1 cellular context compared by ENCODE assay signal in the genomic region with DNA sequence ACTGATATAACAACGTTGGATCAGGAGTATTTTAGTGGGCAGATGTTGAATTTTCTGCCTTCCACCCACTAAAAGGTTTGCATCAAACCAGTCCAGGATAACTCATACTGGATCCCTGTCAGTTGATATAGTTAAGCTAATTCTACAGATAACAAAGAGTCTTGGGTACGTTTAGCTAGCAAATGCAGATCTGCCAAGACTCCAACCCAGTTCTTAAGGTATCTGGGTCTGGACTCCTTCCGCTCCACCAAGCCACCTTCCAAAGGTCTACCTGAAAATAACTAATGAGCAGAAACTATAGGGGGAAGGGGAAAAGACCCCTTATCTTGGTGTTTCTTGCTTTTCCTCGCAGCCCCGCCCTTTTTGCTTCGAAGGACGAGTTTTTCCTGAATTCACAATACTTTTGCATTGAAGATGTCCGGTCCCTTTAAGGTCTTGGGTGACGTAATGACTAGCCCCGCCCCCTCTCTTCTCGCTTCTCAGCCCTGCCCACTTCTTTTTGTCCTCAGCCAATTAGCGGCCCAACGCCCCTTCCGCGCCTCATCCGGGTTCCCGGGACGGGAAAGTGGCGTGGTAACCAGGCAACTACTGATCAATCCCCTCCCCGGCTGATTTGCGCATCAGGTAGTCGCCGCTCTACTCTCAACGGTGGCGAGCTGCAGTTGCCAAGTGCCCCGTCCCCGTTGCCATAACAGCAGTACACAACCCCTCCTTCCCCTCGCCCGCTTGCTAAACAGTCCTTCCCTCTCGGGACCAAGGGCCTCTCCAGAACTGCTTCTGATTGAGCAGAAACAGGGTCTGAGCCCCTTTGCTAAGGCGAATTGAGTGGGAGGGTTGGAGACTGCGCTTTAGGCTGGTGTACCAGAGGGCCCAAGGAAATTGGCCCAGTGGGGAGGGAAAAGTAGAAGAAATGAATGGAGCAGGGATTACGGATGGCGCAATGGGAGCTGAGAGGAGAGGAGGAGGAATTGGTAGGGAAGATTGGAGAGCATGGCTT.
TF ChIP-seq lines count a peak whose summit lies in the region.

LRRC23 (plus strand) TSS at position 543 of the 997 bp plus-strand sequence. CDS start 812 bp downstream, outside the sequence.

TF ChIP-seq in K562, 482 proteins besides CTCF, POLR2A, EP300 and RAD21 (continued from another document and continues in another):
- TF ChIP-seq, protein P1, sequence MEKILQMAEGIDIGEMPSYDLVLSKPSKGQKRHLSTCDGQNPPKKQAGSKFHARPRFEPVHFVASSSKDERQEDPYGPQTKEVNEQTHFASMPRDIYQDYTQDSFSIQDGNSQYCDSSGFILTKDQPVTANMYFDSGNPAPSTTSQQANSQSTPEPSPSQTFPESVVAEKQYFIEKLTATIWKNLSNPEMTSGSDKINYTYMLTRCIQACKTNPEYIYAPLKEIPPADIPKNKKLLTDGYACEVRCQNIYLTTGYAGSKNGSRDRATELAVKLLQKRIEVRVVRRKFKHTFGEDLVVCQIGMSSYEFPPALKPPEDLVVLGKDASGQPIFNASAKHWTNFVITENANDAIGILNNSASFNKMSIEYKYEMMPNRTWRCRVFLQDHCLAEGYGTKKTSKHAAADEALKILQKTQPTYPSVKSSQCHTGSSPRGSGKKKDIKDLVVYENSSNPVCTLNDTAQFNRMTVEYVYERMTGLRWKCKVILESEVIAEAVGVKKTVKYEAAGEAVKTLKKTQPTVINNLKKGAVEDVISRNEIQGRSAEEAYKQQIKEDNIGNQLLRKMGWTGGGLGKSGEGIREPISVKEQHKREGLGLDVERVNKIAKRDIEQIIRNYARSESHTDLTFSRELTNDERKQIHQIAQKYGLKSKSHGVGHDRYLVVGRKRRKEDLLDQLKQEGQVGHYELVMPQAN (IDR thresholded peaks at IDR 0.05; ENCODE audit: borderline replicate concordance), result peak; percentile 72
- TF ChIP-seq TARDBP (IDR thresholded peaks at IDR 0.05) (no peak), XRCC5 (IDR thresholded peaks at IDR 0.05; ENCODE audit: low read depth, low read length) (0 out of 2 replicates have a peak, but pooled peaks have one; percentile 24), ZNF280A (IDR thresholded peaks at IDR 0.05; ENCODE audit: low read depth, partially characterized antibody) (no peak), CEBPG (CRISPR knock-in tag; IDR thresholded peaks at IDR 0.05) (peak; percentile 50; the same call in 1 of the 2 replicates), CEBPG (tag; conservative IDR thresholded peaks at IDR 0.05 in 1 of 2, IDR thresholded peaks at IDR 0.05 in 1 of 2) (peak; percentile 58 to 79; a peak in 3 of 4 replicates), THRB (CRISPR knock-in tag; conservative IDR thresholded peaks at IDR 0.05) (0 out of 2 replicates have a peak, but pooled peaks have one; percentile 29), ASH1L (IDR thresholded peaks at IDR 0.05; ENCODE audit: borderline replicate concordance, low read depth, partially characterized antibody) (no peak), NR2F6 (CRISPR knock-in tag; IDR thresholded peaks at IDR 0.05) (no peak), ZBTB43 (CRISPR knock-in tag; IDR thresholded peaks at IDR 0.05) (no peak), IFI16 (CRISPR knock-in tag; IDR thresholded peaks at IDR 0.05) (no peak), GATAD2B (IDR thresholded peaks at IDR 0.05; ENCODE audit: borderline replicate concordance) (no peak), ZNF780A (CRISPR knock-in tag; IDR thresholded peaks at IDR 0.05) (no peak), ZBTB5 (IDR thresholded peaks at IDR 0.05) (no peak), BCL6 (CRISPR knock-in tag; IDR thresholded peaks at IDR 0.05) (no peak), TCFL5 (CRISPR knock-in tag; conservative IDR thresholded peaks at IDR 0.05) (no peak), SMAD2 (IDR thresholded peaks at IDR 0.05; ENCODE audit: low read depth, low read length) (no peak), HNRNPH1 (optimal IDR thresholded peaks at IDR 0.05; ENCODE audit: low read depth, low read length) (no peak), CXXC5 (CRISPR knock-in tag; IDR thresholded peaks at IDR 0.05) (peak; percentile 54), ATF2 (CRISPR knock-in tag; IDR thresholded peaks at IDR 0.05) (no peak), SP2 (IDR thresholded peaks at IDR 0.05; ENCODE audit: extremely low read depth, low read depth, low read length, poor library complexity, severe bottlenecking) (no peak), EWSR1 (IDR thresholded peaks at IDR 0.05; ENCODE audit: borderline replicate concordance, low read depth, partially characterized antibody) (no peak), TCF7L2 (IDR thresholded peaks at IDR 0.05; ENCODE audit: low read depth, low read length) (no peak), CBX3 (IDR thresholded peaks at IDR 0.05; ENCODE audit: borderline replicate concordance in 1 of 2, low read length in 2 of 2) (no peak), SRF (CRISPR knock-in tag; IDR thresholded peaks at IDR 0.05) (no peak)
- TF ChIP-seq, protein P2, sequence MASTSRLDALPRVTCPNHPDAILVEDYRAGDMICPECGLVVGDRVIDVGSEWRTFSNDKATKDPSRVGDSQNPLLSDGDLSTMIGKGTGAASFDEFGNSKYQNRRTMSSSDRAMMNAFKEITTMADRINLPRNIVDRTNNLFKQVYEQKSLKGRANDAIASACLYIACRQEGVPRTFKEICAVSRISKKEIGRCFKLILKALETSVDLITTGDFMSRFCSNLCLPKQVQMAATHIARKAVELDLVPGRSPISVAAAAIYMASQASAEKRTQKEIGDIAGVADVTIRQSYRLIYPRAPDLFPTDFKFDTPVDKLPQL (IDR thresholded peaks at IDR 0.05; ENCODE audit: extremely low read depth, insufficient read length), result no peak
- TF ChIP-seq, protein P3, sequence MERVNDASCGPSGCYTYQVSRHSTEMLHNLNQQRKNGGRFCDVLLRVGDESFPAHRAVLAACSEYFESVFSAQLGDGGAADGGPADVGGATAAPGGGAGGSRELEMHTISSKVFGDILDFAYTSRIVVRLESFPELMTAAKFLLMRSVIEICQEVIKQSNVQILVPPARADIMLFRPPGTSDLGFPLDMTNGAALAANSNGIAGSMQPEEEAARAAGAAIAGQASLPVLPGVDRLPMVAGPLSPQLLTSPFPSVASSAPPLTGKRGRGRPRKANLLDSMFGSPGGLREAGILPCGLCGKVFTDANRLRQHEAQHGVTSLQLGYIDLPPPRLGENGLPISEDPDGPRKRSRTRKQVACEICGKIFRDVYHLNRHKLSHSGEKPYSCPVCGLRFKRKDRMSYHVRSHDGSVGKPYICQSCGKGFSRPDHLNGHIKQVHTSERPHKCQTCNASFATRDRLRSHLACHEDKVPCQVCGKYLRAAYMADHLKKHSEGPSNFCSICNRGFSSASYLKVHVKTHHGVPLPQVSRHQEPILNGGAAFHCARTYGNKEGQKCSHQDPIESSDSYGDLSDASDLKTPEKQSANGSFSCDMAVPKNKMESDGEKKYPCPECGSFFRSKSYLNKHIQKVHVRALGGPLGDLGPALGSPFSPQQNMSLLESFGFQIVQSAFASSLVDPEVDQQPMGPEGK (CRISPR knock-in tag; IDR thresholded peaks at IDR 0.05; ENCODE audit: borderline replicate concordance), result no peak
- TF ChIP-seq, protein P4, sequence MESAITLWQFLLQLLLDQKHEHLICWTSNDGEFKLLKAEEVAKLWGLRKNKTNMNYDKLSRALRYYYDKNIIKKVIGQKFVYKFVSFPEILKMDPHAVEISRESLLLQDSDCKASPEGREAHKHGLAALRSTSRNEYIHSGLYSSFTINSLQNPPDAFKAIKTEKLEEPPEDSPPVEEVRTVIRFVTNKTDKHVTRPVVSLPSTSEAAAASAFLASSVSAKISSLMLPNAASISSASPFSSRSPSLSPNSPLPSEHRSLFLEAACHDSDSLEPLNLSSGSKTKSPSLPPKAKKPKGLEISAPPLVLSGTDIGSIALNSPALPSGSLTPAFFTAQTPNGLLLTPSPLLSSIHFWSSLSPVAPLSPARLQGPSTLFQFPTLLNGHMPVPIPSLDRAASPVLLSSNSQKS (CRISPR knock-in tag; IDR thresholded peaks at IDR 0.05), result no peak
- TF ChIP-seq, protein P5, sequence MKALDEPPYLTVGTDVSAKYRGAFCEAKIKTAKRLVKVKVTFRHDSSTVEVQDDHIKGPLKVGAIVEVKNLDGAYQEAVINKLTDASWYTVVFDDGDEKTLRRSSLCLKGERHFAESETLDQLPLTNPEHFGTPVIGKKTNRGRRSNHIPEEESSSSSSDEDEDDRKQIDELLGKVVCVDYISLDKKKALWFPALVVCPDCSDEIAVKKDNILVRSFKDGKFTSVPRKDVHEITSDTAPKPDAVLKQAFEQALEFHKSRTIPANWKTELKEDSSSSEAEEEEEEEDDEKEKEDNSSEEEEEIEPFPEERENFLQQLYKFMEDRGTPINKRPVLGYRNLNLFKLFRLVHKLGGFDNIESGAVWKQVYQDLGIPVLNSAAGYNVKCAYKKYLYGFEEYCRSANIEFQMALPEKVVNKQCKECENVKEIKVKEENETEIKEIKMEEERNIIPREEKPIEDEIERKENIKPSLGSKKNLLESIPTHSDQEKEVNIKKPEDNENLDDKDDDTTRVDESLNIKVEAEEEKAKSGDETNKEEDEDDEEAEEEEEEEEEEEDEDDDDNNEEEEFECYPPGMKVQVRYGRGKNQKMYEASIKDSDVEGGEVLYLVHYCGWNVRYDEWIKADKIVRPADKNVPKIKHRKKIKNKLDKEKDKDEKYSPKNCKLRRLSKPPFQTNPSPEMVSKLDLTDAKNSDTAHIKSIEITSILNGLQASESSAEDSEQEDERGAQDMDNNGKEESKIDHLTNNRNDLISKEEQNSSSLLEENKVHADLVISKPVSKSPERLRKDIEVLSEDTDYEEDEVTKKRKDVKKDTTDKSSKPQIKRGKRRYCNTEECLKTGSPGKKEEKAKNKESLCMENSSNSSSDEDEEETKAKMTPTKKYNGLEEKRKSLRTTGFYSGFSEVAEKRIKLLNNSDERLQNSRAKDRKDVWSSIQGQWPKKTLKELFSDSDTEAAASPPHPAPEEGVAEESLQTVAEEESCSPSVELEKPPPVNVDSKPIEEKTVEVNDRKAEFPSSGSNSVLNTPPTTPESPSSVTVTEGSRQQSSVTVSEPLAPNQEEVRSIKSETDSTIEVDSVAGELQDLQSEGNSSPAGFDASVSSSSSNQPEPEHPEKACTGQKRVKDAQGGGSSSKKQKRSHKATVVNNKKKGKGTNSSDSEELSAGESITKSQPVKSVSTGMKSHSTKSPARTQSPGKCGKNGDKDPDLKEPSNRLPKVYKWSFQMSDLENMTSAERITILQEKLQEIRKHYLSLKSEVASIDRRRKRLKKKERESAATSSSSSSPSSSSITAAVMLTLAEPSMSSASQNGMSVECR (CRISPR knock-in tag; IDR thresholded peaks at IDR 0.05), result 0 out of 2 replicates have a peak, but pooled peaks have one; percentile 63
- TF ChIP-seq, protein P6, sequence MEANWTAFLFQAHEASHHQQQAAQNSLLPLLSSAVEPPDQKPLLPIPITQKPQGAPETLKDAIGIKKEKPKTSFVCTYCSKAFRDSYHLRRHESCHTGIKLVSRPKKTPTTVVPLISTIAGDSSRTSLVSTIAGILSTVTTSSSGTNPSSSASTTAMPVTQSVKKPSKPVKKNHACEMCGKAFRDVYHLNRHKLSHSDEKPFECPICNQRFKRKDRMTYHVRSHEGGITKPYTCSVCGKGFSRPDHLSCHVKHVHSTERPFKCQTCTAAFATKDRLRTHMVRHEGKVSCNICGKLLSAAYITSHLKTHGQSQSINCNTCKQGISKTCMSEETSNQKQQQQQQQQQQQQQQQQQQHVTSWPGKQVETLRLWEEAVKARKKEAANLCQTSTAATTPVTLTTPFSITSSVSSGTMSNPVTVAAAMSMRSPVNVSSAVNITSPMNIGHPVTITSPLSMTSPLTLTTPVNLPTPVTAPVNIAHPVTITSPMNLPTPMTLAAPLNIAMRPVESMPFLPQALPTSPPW (CRISPR knock-in tag; IDR thresholded peaks at IDR 0.05), result peak; percentile 71
